ENCODE assay signal across 1 cellular context in the genomic region with DNA sequence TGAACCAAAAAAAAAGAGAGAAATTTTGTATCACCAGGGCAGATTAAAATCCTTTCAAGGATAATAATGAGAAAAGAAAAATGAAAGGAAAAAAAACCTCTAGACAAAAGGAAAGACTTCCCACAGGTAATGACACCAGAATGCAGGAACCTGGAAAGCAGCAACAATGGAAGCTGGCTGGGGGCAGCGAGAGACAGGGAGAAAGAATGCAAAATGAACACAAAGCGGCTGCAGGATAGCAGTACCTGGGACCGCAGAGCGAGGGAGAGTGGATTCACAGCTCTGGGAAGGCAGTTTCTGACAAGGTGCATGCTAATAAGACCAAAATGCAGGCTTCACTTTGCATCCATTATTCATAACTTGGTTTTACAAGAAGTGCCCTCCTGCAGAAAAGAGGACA.
TF ChIP-seq lines count a peak whose summit lies in the region.

No MANE protein-coding gene starts in this region.

TF ChIP-seq in H1, 55 proteins besides CTCF, POLR2A, EP300 and RAD21:
- TF ChIP-seq TEAD4 (IDR thresholded peaks at IDR 0.05; ENCODE audit: low read depth, low read length) (peak; percentile 89), KDM5A (IDR thresholded peaks at IDR 0.05; ENCODE audit: low read length) (no peak), SAP30 (IDR thresholded peaks at IDR 0.05; ENCODE audit: insufficient read depth, insufficient replicate concordance, low read length) (no peak), YY1 (IDR thresholded peaks at IDR 0.05; ENCODE audit: low read depth, low read length) (peak; percentile 72; the same call in 1 of the 2 replicates), NRF1 (IDR thresholded peaks at IDR 0.05; ENCODE audit: low read depth, low read length) (no peak), MAX (IDR thresholded peaks at IDR 0.05) (peak; percentile 15; the same call in 1 of the 2 replicates), CEBPB (IDR thresholded peaks at IDR 0.05; ENCODE audit: low read depth, low read length) (no peak), JUND (IDR thresholded peaks at IDR 0.05; ENCODE audit: low read length) (0 out of 2 replicates have a peak, but pooled peaks have one; percentile 17), GTF2F1 (IDR thresholded peaks at IDR 0.05; ENCODE audit: borderline replicate concordance, low read depth, low read length) (no peak), CHD1 (IDR thresholded peaks at IDR 0.05; ENCODE audit: low read depth, low read length) (no peak), HDAC2 (IDR thresholded peaks at IDR 0.05; ENCODE audit: borderline replicate concordance in 1 of 2, low read depth in 2 of 2, low read length in 2 of 2) (0 out of 4 replicates have a peak, but pooled peaks of 1 of the 2 experiments have one; percentile 38), SP4 (IDR thresholded peaks at IDR 0.05; ENCODE audit: low read length) (no peak), FOSL1 (IDR thresholded peaks at IDR 0.05; ENCODE audit: insufficient read depth, low read depth, low read length) (no peak)
- TF ChIP-seq, protein P1, sequence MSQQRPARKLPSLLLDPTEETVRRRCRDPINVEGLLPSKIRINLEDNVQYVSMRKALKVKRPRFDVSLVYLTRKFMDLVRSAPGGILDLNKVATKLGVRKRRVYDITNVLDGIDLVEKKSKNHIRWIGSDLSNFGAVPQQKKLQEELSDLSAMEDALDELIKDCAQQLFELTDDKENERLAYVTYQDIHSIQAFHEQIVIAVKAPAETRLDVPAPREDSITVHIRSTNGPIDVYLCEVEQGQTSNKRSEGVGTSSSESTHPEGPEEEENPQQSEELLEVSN (IDR thresholded peaks at IDR 0.05): 0 out of 2 replicates have a peak, but pooled peaks have one; percentile 29
- TF ChIP-seq, protein P2, sequence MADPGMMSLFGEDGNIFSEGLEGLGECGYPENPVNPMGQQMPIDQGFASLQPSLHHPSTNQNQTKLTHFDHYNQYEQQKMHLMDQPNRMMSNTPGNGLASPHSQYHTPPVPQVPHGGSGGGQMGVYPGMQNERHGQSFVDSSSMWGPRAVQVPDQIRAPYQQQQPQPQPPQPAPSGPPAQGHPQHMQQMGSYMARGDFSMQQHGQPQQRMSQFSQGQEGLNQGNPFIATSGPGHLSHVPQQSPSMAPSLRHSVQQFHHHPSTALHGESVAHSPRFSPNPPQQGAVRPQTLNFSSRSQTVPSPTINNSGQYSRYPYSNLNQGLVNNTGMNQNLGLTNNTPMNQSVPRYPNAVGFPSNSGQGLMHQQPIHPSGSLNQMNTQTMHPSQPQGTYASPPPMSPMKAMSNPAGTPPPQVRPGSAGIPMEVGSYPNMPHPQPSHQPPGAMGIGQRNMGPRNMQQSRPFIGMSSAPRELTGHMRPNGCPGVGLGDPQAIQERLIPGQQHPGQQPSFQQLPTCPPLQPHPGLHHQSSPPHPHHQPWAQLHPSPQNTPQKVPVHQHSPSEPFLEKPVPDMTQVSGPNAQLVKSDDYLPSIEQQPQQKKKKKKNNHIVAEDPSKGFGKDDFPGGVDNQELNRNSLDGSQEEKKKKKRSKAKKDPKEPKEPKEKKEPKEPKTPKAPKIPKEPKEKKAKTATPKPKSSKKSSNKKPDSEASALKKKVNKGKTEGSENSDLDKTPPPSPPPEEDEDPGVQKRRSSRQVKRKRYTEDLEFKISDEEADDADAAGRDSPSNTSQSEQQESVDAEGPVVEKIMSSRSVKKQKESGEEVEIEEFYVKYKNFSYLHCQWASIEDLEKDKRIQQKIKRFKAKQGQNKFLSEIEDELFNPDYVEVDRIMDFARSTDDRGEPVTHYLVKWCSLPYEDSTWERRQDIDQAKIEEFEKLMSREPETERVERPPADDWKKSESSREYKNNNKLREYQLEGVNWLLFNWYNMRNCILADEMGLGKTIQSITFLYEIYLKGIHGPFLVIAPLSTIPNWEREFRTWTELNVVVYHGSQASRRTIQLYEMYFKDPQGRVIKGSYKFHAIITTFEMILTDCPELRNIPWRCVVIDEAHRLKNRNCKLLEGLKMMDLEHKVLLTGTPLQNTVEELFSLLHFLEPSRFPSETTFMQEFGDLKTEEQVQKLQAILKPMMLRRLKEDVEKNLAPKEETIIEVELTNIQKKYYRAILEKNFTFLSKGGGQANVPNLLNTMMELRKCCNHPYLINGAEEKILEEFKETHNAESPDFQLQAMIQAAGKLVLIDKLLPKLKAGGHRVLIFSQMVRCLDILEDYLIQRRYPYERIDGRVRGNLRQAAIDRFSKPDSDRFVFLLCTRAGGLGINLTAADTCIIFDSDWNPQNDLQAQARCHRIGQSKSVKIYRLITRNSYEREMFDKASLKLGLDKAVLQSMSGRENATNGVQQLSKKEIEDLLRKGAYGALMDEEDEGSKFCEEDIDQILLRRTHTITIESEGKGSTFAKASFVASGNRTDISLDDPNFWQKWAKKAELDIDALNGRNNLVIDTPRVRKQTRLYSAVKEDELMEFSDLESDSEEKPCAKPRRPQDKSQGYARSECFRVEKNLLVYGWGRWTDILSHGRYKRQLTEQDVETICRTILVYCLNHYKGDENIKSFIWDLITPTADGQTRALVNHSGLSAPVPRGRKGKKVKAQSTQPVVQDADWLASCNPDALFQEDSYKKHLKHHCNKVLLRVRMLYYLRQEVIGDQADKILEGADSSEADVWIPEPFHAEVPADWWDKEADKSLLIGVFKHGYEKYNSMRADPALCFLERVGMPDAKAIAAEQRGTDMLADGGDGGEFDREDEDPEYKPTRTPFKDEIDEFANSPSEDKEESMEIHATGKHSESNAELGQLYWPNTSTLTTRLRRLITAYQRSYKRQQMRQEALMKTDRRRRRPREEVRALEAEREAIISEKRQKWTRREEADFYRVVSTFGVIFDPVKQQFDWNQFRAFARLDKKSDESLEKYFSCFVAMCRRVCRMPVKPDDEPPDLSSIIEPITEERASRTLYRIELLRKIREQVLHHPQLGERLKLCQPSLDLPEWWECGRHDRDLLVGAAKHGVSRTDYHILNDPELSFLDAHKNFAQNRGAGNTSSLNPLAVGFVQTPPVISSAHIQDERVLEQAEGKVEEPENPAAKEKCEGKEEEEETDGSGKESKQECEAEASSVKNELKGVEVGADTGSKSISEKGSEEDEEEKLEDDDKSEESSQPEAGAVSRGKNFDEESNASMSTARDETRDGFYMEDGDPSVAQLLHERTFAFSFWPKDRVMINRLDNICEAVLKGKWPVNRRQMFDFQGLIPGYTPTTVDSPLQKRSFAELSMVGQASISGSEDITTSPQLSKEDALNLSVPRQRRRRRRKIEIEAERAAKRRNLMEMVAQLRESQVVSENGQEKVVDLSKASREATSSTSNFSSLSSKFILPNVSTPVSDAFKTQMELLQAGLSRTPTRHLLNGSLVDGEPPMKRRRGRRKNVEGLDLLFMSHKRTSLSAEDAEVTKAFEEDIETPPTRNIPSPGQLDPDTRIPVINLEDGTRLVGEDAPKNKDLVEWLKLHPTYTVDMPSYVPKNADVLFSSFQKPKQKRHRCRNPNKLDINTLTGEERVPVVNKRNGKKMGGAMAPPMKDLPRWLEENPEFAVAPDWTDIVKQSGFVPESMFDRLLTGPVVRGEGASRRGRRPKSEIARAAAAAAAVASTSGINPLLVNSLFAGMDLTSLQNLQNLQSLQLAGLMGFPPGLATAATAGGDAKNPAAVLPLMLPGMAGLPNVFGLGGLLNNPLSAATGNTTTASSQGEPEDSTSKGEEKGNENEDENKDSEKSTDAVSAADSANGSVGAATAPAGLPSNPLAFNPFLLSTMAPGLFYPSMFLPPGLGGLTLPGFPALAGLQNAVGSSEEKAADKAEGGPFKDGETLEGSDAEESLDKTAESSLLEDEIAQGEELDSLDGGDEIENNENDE (IDR thresholded peaks at IDR 0.05; ENCODE audit: insufficient replicate concordance, low read length): peak; percentile 67
